In genomic region chr12:109548258-109548657, GRCh38 we compare ENCODE assay signal across 27 cellular contexts. TPM values are rescaled to one million over a fixed set of nuclear protein-coding genes. Genes with fewer than 3 reads are reported as not detected.
DNase-seq lines count a peak whose midpoint lies in the region; ATAC-seq, FAIRE-seq and TF ChIP-seq lines count a peak whose summit lies in the region.
"Had no signal": no experiment of that assay in that cellular context is flagged by ENCODE, and none has a peak within 500 bp of the region (broad histone marks: within the 10 kb centered on the region; RNA-seq: fewer than 3 reads in every experiment).

No MANE protein-coding gene starts in this region.

- H3K4me1 Mint-ChIP-seq in natural killer cell, result peaks cover 57 to 62% of the 10 kb centered on the region in 2 donors
- peaks cover 33 to 36% of the 10 kb centered on the region in 2 donors for H3K4me1 Mint-ChIP-seq in natural killer cell treated with Interleukin-12 subunit alpha and Interleukin-12 subunit beta and Interleukin-15 and Interleukin-18, amount 100 ng/mL, for 72 hours (ENCODE audit: low read depth in 2 of 2)
- no peaks in the 10 kb centered on the region for H3K4me1 Mint-ChIP-seq in neural crest cell
- H3K4me1 Mint-ChIP-seq: B cell had no signal

- no peak for TF ChIP-seq POLR2A in K562 (conservative IDR thresholded peaks at IDR 0.05)

- no peak for TF ChIP-seq EP300 in K562 (IDR thresholded peaks at IDR 0.05; ENCODE audit: low read length)

- intact Hi-C loops in natural killer cell (cut with micrococcal nuclease), result no loop called here
- intact Hi-C loops in K562 (cut with micrococcal nuclease), result no loop called here

- H3K27ac Mint-ChIP-seq in natural killer cell, result peak overlapping the region in 1 of 2 donors; percentile 70
- no peak overlapping the region for H3K27ac Mint-ChIP-seq in natural killer cell treated with Interleukin-12 subunit alpha and Interleukin-12 subunit beta and Interleukin-15 and Interleukin-18, amount 100 ng/mL, for 72 hours
- peak overlapping the region; percentile 50 for H3K27ac Mint-ChIP-seq in neural crest cell (ENCODE audit: unreplicated experiment)
- H3K27ac Mint-ChIP-seq: B cell; CD14-positive monocyte; CD4-positive, CD25-positive, alpha-beta regulatory T cell had no signal

- H3K9me3 Mint-ChIP-seq in natural killer cell (no peaks in the 10 kb centered on the region), neural crest cell (no peaks in the 10 kb centered on the region)
- H3K9me3 Mint-ChIP-seq in natural killer cell treated with Interleukin-12 subunit alpha and Interleukin-12 subunit beta and Interleukin-15 and Interleukin-18, amount 100 ng/mL, for 72 hours, result no peaks in the 10 kb centered on the region
- H3K9me3 Mint-ChIP-seq: CD14-positive monocyte; CD4-positive, alpha-beta memory T cell; CD4-positive, CD25-positive, alpha-beta regulatory T cell; CD8-positive, alpha-beta memory T cell had no signal

- H3K79me2 ChIP-seq in K562 (ENCODE audit: control insufficient read depth, insufficient read depth, low read length), result no peaks in the 10 kb centered on the region

- no peak overlapping the region for H3K4me3 ChIP-seq in K562
- H3K4me3 ChIP-seq: A549, GM12878 had no signal

- 0% methylated on average over 4 of the region's 4 CpGs for WGBS in K562 (ENCODE audit: insufficient coverage, low coverage, missing lambda C conversion rate)

- H2AFZ ChIP-seq in K562 (ENCODE audit: low read depth, low read length), result no peak overlapping the region

- no peak for FAIRE-seq in K562 (lab: Jason Lieb, UNC)
- FAIRE-seq: A549, GM12878, GM12892, GM18507 had no signal

- H3K9me3 ChIP-seq in K562 (replicated peaks; ENCODE audit: control insufficient read depth, insufficient read depth, low read depth, low read length), result no peaks in the 10 kb centered on the region
- H3K9me3 ChIP-seq: A549 had no signal

- in situ Hi-C loops in K562 (cut with MboI), result no loop called here

- ATAC-seq in natural killer cell (no peak), K562 (no peak), HG03432 (IDR thresholded peaks at IDR 0.05; ENCODE audit: unreplicated experiment) (no peak)
- ATAC-seq in natural killer cell treated with Interleukin-12 subunit alpha and Interleukin-12 subunit beta and Interleukin-15 and Interleukin-18, amount 100 ng/mL, for 72 hours, result no peak
- ATAC-seq: A549, GM12878 had no signal

- peaks cover 43 to 81% of the 10 kb centered on the region in 2 experiments; a peak in 4 of 5 replicates for H3K27me3 ChIP-seq in K562 (ENCODE audit: control insufficient read depth in 2 of 2, insufficient read depth in 2 of 2, low read length in 2 of 2)

- H3K27me3 Mint-ChIP-seq in natural killer cell (ENCODE audit: low read depth in 2 of 2), result peaks cover 0 to 3% of the 10 kb centered on the region in 2 donors
- no peaks in the 10 kb centered on the region for H3K27me3 Mint-ChIP-seq in natural killer cell treated with Interleukin-12 subunit alpha and Interleukin-12 subunit beta and Interleukin-15 and Interleukin-18, amount 100 ng/mL, for 72 hours
- peaks cover 16% of the 10 kb centered on the region for H3K27me3 Mint-ChIP-seq in neural crest cell (ENCODE audit: low read depth)

- CTCF ChIA-PET in K562 (lab: Yijun Ruan, JAX; ENCODE audit: low intra/inter-chr PET ratio), result no interaction called here

- POLR2A ChIA-PET in K562 (lab: Yijun Ruan, JAX), result interaction anchor here (0.8 to 1.1 kb wide), 2 partner anchors 12 to 51 kb away, joined by 3 to 4 read pairs; no protein-coding TSS in a partner anchor

- peaks cover 7% of the 10 kb centered on the region for H4K20me1 ChIP-seq in K562 (replicated peaks; ENCODE audit: control insufficient read depth, insufficient read depth, low read length)

- no peaks in the 10 kb centered on the region; a peak in 1 of 5 replicates for H3K4me1 ChIP-seq in K562 (replicated peaks in 1 of 2; ENCODE audit: control insufficient read depth in 2 of 2, insufficient read depth in 2 of 2, low read length in 2 of 2)

- H3K36me3 Mint-ChIP-seq in natural killer cell, result no peaks in the 10 kb centered on the region
- no peaks in the 10 kb centered on the region for H3K36me3 Mint-ChIP-seq in natural killer cell treated with Interleukin-12 subunit alpha and Interleukin-12 subunit beta and Interleukin-15 and Interleukin-18, amount 100 ng/mL, for 72 hours
- no peaks in the 10 kb centered on the region for H3K36me3 Mint-ChIP-seq in neural crest cell (ENCODE audit: low read depth)
- H3K36me3 Mint-ChIP-seq: CD14-positive monocyte; CD4-positive, alpha-beta memory T cell; CD4-positive, CD25-positive, alpha-beta regulatory T cell had no signal

- TF ChIP-seq CTCF in natural killer cell (IDR thresholded peaks at IDR 0.05) (no peak), K562 (IDR thresholded peaks at IDR 0.05 in 2 of 3, conservative IDR thresholded peaks at IDR 0.05 in 1 of 3; ENCODE audit: insufficient read depth in 2 of 3, low read depth in 1 of 3, low read length in 3 of 3) (no peak), neural crest cell (conservative IDR thresholded peaks at IDR 0.05) (no peak)

- no peak overlapping the region for H3K9ac ChIP-seq in K562 (ENCODE audit: insufficient read depth in 1 of 2, low read depth in 2 of 2, low read length in 2 of 2)

- DNase-seq in natural killer cell (no peak), K562 (ENCODE audit: extremely low read depth in 1 of 4, low spot score in 3 of 4) (no peak), neural crest cell (ENCODE audit: low read depth, low spot score) (no peak), amniotic stem cell (lab: John Stamatoyannopoulos, UW) (no peak), NOMO-1 treated with dmso at 0.1 percent for 144 hours (lab: John Stamatoyannopoulos, UW; ENCODE audit: unreplicated experiment) (no peak)
- DNase-seq in natural killer cell treated with Interleukin-12 subunit alpha and Interleukin-12 subunit beta and Interleukin-15 and Interleukin-18, amount 100 ng/mL, for 72 hours (ENCODE audit: low spot score), result no peak
- DNase-seq: AML-193; C1 segment of cervical spinal cord; CD4-positive, alpha-beta memory T cell; CD4-positive, CD25-positive, alpha-beta regulatory T cell; CD8-positive, alpha-beta memory T cell; COR-L47; DMS 273 treated with DMSO at 0.1 percent for 48 hours; DMS153; DMS53; DMS79; DND-41; EL; GDM1 had no signal

- no peaks in the 10 kb centered on the region for H3K36me3 ChIP-seq in K562 (ENCODE audit: control insufficient read depth, insufficient read depth, low read length)

- H3K27ac ChIP-seq in K562 (ENCODE audit: extremely low read depth, low read depth, low read length), result no peak overlapping the region
- H3K27ac ChIP-seq: 22Rv1, A549 had no signal

- no peaks in the 10 kb centered on the region for H3K9me1 ChIP-seq in K562 (ENCODE audit: control insufficient read depth, insufficient read depth, low read length)

- no peak overlapping the region for H3K4me2 ChIP-seq in K562 (ENCODE audit: insufficient read depth, low read length)
- H3K4me2 ChIP-seq: A549 had no signal

- BruUV-seq in K562 (replicated peaks; lab: Mats Ljungman, UMichigan), result no TSS peak

- H3K4me3 Mint-ChIP-seq in natural killer cell (peak overlapping the region; percentile 9), neural crest cell (no peak overlapping the region)
- no peak overlapping the region for H3K4me3 Mint-ChIP-seq in natural killer cell treated with Interleukin-12 subunit alpha and Interleukin-12 subunit beta and Interleukin-15 and Interleukin-18, amount 100 ng/mL, for 72 hours
- H3K4me3 Mint-ChIP-seq: B cell; CD14-positive monocyte; CD4-positive, alpha-beta memory T cell; CD8-positive, alpha-beta memory T cell had no signal

- TF ChIP-seq RAD21 in K562 (CRISPR knock-in tag; conservative IDR thresholded peaks at IDR 0.05 in 1 of 2, IDR thresholded peaks at IDR 0.05 in 1 of 2), result no peak

RNA-seq across cellular contexts. Expression of gene MMAB, which starts 25.0 kb away (rescaled TPM):
- 10 to 100 TPM; 17.1 to 18.3 (median 17.6) TPM for total RNA-seq in natural killer cell
- total RNA-seq in natural killer cell treated with Interleukin-12 subunit alpha and Interleukin-12 subunit beta and Interleukin-15 and Interleukin-18, amount 100 ng/mL, for 72 hours, result 10 to 100 TPM; 36.4 to 40.2 TPM
- 78.3 and 122 TPM in 2 replicates for total RNA-seq in K562 (2011; cell fraction: chromatin; rRNA removed; ENCODE audit: low replicate concordance)
- 64.2 and 65.9 TPM in 2 replicates for total RNA-seq in K562 (2011; cell fraction: nucleolus; rRNA removed)
- 65.3 and 66.3 TPM in 2 replicates for total RNA-seq in K562 (2011; cell fraction: nucleoplasm; rRNA removed)
- 71.0 and 73.4 TPM in 2 replicates for total RNA-seq in K562 (2014; rRNA removed)
- total RNA-seq in K562 (2014; rRNA removed; fragmentation: Illumina TruSeq; extraction: Trizol), result 37.5 and 39.5 TPM in 2 replicates
- total RNA-seq in K562 (2015; rRNA removed; fragmentation: Illumina TruSeq; extraction: Trizol), result 53.4 and 56.1 TPM in 2 replicates
- 63.9 and 70.5 TPM in 2 replicates for total RNA-seq in K562 (2021)
- polyA plus RNA-seq in K562 (2011; rRNA removed), result 46.2 and 52.8 TPM in 2 replicates
- 45.2 and 45.3 TPM in 2 replicates for polyA plus RNA-seq in K562 (2011; cell fraction: cytosol; rRNA removed)
- polyA plus RNA-seq in K562 (2011; cell fraction: nucleus; rRNA removed), result 64.4 and 74.5 TPM in 2 replicates
- 75.8 and 92.9 TPM in 2 replicates for polyA plus RNA-seq in K562 (2012)
- polyA plus RNA-seq in K562 (2014; fragmentation: Illumina TruSeq; extraction: Trizol), result 30.6 and 48.2 TPM in 2 replicates
- polyA plus RNA-seq in K562 (2014; fragmentation: Nextera tagmentation; extraction: Ambion mirVana), result 10 to 100 TPM in 1 of 2 experiments, 1 to 10 TPM in 1; 9.5 to 21.1 TPM
- polyA plus RNA-seq in K562 (2014; rRNA removed), result 75.0 and 76.1 TPM in 2 replicates
- polyA minus RNA-seq in K562 (2011; rRNA and poly(A)+ RNA removed), result 37.7 and 38.3 TPM in 2 replicates
- polyA minus RNA-seq in K562 (2011; cell fraction: cytosol; rRNA and poly(A)+ RNA removed), result 19.1 and 29.5 TPM in 2 replicates
- polyA minus RNA-seq in K562 (2011; cell fraction: nucleus; rRNA and poly(A)+ RNA removed), result 18.6 and 31.8 TPM in 2 replicates
- total RNA-seq in neural crest cell, result 84.9 and 95.6 TPM in 2 replicates

RNA-seq across cellular contexts. Expression of gene MVK, which starts 25.3 kb away (rescaled TPM):
- total RNA-seq in natural killer cell (10 to 100 TPM in 2 of 3 donors, 1 to 10 TPM in 1; 9.4 to 16.6 (median 16.2) TPM), K562 (2014; rRNA removed) (28.5 and 38.9 TPM in 2 replicates), K562 (2014; rRNA removed; fragmentation: Illumina TruSeq; extraction: Trizol) (15.7 and 18.3 TPM in 2 replicates), K562 (2015; rRNA removed; fragmentation: Illumina TruSeq; extraction: Trizol) (18.3 and 18.5 TPM in 2 replicates), K562 (2021) (31.3 and 33.6 TPM in 2 replicates), neural crest cell (59.3 and 63.9 TPM in 2 replicates)
- 10 to 100 TPM; 23.1 to 27.5 TPM for total RNA-seq in natural killer cell treated with Interleukin-12 subunit alpha and Interleukin-12 subunit beta and Interleukin-15 and Interleukin-18, amount 100 ng/mL, for 72 hours
- total RNA-seq in K562 (2011; cell fraction: chromatin; rRNA removed; ENCODE audit: low replicate concordance), result 79.5 and 160 TPM in 2 replicates
- 90.1 and 97.0 TPM in 2 replicates for total RNA-seq in K562 (2011; cell fraction: nucleolus; rRNA removed)
- 76.8 and 77.1 TPM in 2 replicates for total RNA-seq in K562 (2011; cell fraction: nucleoplasm; rRNA removed)
- polyA plus RNA-seq in K562 (2011; rRNA removed) (28.1 and 41.9 TPM in 2 replicates), K562 (2014; fragmentation: Illumina TruSeq; extraction: Trizol) (18.8 and 24.2 TPM in 2 replicates), K562 (2014; fragmentation: Nextera tagmentation; extraction: Ambion mirVana) (1 to 10 TPM in 1 of 2 experiments, under 1 TPM in 1; 0.41 to 1.9 TPM), K562 (2014; rRNA removed) (23.1 and 25.8 TPM in 2 replicates)
- 36.4 and 59.2 TPM in 2 replicates for polyA plus RNA-seq in K562 (2011; cell fraction: cytosol; rRNA removed)
- polyA plus RNA-seq in K562 (2011; cell fraction: nucleus; rRNA removed), result 74.2 and 83.2 TPM in 2 replicates
- 27.7 and 36.8 TPM in 2 replicates for polyA plus RNA-seq in K562 (2012)
- polyA minus RNA-seq in K562 (2011; rRNA and poly(A)+ RNA removed), result 21.8 and 28.3 TPM in 2 replicates
- 13.8 and 21.5 TPM in 2 replicates for polyA minus RNA-seq in K562 (2011; cell fraction: cytosol; rRNA and poly(A)+ RNA removed)
- 24.4 and 38.3 TPM in 2 replicates for polyA minus RNA-seq in K562 (2011; cell fraction: nucleus; rRNA and poly(A)+ RNA removed)
